In the genomic region with DNA sequence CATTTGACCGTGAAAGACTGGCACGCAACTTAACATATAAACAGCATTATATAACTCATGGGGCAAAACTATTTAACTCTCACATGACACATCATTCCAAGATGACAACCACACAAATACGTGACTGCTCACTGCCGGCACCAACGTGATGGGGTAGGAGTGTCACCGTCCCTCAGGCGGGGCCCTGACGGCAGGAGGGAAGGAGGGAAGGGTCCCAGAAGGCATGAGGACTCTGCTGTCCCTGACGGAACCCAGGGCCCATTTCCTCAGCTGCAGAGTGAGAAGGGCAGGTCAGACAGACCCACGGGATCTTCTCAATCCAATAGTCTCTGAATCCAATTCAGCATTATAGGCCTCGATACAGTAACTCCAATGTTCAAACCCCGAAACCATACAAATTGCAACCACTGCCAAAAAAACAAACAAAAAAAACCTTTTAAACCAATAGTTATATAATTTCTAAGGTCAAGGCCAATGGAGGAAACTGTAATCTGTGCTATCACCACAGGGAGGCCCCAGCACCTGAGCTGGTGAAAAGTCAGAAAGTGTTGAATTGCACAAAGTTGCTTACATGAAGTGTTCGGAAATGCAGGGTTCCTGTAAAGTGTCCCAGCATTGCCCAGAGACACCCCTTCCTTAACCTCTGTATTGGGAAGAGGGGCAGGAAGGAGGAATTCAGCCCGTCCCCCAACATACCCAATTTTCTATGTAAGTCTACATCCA, we compare ENCODE assay signal across 10 cellular contexts.
A peak's percentile ranks its signal among the peaks of the same experiment; 100 is the strongest.
DNase-seq lines count a peak whose midpoint lies in the region; ATAC-seq and TF ChIP-seq lines count a peak whose summit lies in the region.
"Had no signal": no experiment of that assay in that cellular context is flagged by ENCODE, and none has a peak within 500 bp of the region (broad histone marks: within the 10 kb centered on the region; RNA-seq: fewer than 3 reads in every experiment).

No MANE protein-coding gene starts in this region.

- H3K4me3 ChIP-seq in neural progenitor cell, result no peak overlapping the region
- H3K4me3 ChIP-seq: lung had no signal

- H3K27me3 ChIP-seq in neural progenitor cell, result no peaks in the 10 kb centered on the region

- peaks cover 44% of the 10 kb centered on the region for H3K4me1 Mint-ChIP-seq in neural progenitor cell
- H3K4me1 Mint-ChIP-seq in stimulated activated naive CD8-positive, alpha-beta T cell treated with anti-CD3 and anti-CD28 coated beads, Interleukin-15, amount 100 ng/mL, for 72 hours, result no peaks in the 10 kb centered on the region

- no peak overlapping the region for H3K4me2 ChIP-seq in neural progenitor cell

- peaks cover 18% of the 10 kb centered on the region for H4K20me1 ChIP-seq in neural progenitor cell (ENCODE audit: low read depth)

- H3K27me3 Mint-ChIP-seq in neural progenitor cell (ENCODE audit: insufficient read depth, low read depth), result peaks cover 4% of the 10 kb centered on the region
- no peaks in the 10 kb centered on the region for H3K27me3 Mint-ChIP-seq in stimulated activated naive CD8-positive, alpha-beta T cell treated with anti-CD3 and anti-CD28 coated beads, Interleukin-15, amount 100 ng/mL, for 72 hours

- H3K9me3 Mint-ChIP-seq in neural progenitor cell, result no peaks in the 10 kb centered on the region
- no peaks in the 10 kb centered on the region for H3K9me3 Mint-ChIP-seq in stimulated activated naive CD8-positive, alpha-beta T cell treated with anti-CD3 and anti-CD28 coated beads, Interleukin-15, amount 100 ng/mL, for 72 hours
- H3K9me3 Mint-ChIP-seq: activated CD8-positive, alpha-beta T cell treated with anti-CD3 and anti-CD28 coated beads for 36 hours had no signal

- H2AFZ ChIP-seq in neural progenitor cell (replicated peaks), result no peak overlapping the region

- ATAC-seq in stimulated activated naive CD8-positive, alpha-beta T cell treated with anti-CD3 and anti-CD28 coated beads, Interleukin-15, amount 100 ng/mL, for 72 hours, result no peak
- ATAC-seq: activated CD8-positive, alpha-beta T cell treated with anti-CD3 and anti-CD28 coated beads for 36 hours had no signal

- peak overlapping the region; percentile 21 for H3K4me3 Mint-ChIP-seq in neural progenitor cell
- no peak overlapping the region for H3K4me3 Mint-ChIP-seq in stimulated activated naive CD8-positive, alpha-beta T cell treated with anti-CD3 and anti-CD28 coated beads, Interleukin-15, amount 100 ng/mL, for 72 hours
- H3K4me3 Mint-ChIP-seq: activated CD8-positive, alpha-beta T cell treated with anti-CD3 and anti-CD28 coated beads for 36 hours had no signal

- H3K27ac ChIP-seq in neural progenitor cell, result no peak overlapping the region

- peaks cover 14% of the 10 kb centered on the region for H3K4me1 ChIP-seq in neural progenitor cell

- peak; percentile 60 for DNase-seq in ELR (ENCODE audit: low read depth)
- DNase-seq in LHCN-M2 (ENCODE audit: low read depth), result peak; percentile 61
- DNase-seq in dermis microvascular lymphatic vessel endothelial cell (ENCODE audit: low read depth in 2 of 2), result peak; percentile 21 to 44
- no peak for DNase-seq in neural progenitor cell (ENCODE audit: low spot score)
- DNase-seq in stimulated activated naive CD8-positive, alpha-beta T cell treated with anti-CD3 and anti-CD28 coated beads, Interleukin-15, amount 100 ng/mL, for 72 hours, result no peak
- DNase-seq in LoVo (ENCODE audit: low spot score), result no peak
- DNase-seq in stimulated activated CD4-positive, alpha-beta T cell treated with anti-CD3 and anti-CD28 coated beads, Interleukin-1b, Interleukin-23, amount 100 ng/mL, for 48 hours, result no peak
- no peak for DNase-seq in retina
- DNase-seq: activated CD8-positive, alpha-beta T cell treated with anti-CD3 and anti-CD28 coated beads for 36 hours had no signal

- H3K79me2 ChIP-seq in neural progenitor cell (ENCODE audit: low read depth), result peaks cover 8% of the 10 kb centered on the region

- H3K27ac Mint-ChIP-seq in neural progenitor cell, result peak overlapping the region; percentile 21
- no peak overlapping the region for H3K27ac Mint-ChIP-seq in stimulated activated naive CD8-positive, alpha-beta T cell treated with anti-CD3 and anti-CD28 coated beads, Interleukin-15, amount 100 ng/mL, for 72 hours
- H3K27ac Mint-ChIP-seq: activated CD8-positive, alpha-beta T cell treated with anti-CD3 and anti-CD28 coated beads for 36 hours had no signal

- TF ChIP-seq CTCF in neural progenitor cell (IDR thresholded peaks at IDR 0.05), result no peak

- no peak overlapping the region for H3K9ac ChIP-seq in neural progenitor cell

- H3F3A ChIP-seq in neural progenitor cell (ENCODE audit: low read depth), result no peaks in the 10 kb centered on the region

- H3K36me3 Mint-ChIP-seq in neural progenitor cell, result peaks cover 3% of the 10 kb centered on the region

- H3K36me3 ChIP-seq in neural progenitor cell, result no peaks in the 10 kb centered on the region

- no peaks in the 10 kb centered on the region for H3K9me3 ChIP-seq in neural progenitor cell (ENCODE audit: low read depth)

Comparison
In these comparisons a context has a peak if more than half of its experiments do, and no peak if none do; other contexts are left out.
1. DNase-seq: peak in ELR (single experiment), LHCN-M2 (single experiment) and dermis microvascular lymphatic vessel endothelial cell (2 of 2); none in neural progenitor cell (single experiment), stimulated activated naive CD8-positive, alpha-beta T cell treated with anti-CD3 and anti-CD28 coated beads, Interleukin-15, amount 100 ng/mL, for 72 hours (0 of 2), LoVo (single experiment), stimulated activated CD4-positive, alpha-beta T cell treated with anti-CD3 and anti-CD28 coated beads, Interleukin-1b, Interleukin-23, amount 100 ng/mL, for 48 hours (single experiment) and retina (single experiment).